13 cellular contexts compared by ENCODE assay signal in genomic region chr6:149946631-149947030, GRCh38. TPM values are rescaled to one million over a fixed set of nuclear protein-coding genes. Genes with fewer than 3 reads are reported as not detected.
"Had no signal": no experiment of that assay in that cellular context is flagged by ENCODE, and none has a peak within 500 bp of the region (broad histone marks: within the 10 kb centered on the region; RNA-seq: fewer than 3 reads in every experiment).

No MANE protein-coding gene starts in this region.

RNA-seq across cellular contexts. Expression of gene ULBP2, which starts 4.8 kb away (rescaled TPM):
- total RNA-seq: naive thymus-derived CD8-positive, alpha-beta T cell; progenitor cell of endocrine pancreas; spleen; transverse colon had no signal

RNA-seq across cellular contexts. Expression of gene ULBP1, which starts 17.1 kb away (rescaled TPM):
- total RNA-seq: transverse colon, uterus had no signal
- polyA plus RNA-seq: naive thymus-derived CD8-positive, alpha-beta T cell had no signal

RNA-seq across cellular contexts. Expression of gene RAET1G, which starts 23.7 kb away (rescaled TPM):
- total RNA-seq: naive thymus-derived CD8-positive, alpha-beta T cell; neural crest cell; progenitor cell of endocrine pancreas; right lobe of liver; testis; transverse colon had no signal
- polyA plus RNA-seq: naive thymus-derived CD8-positive, alpha-beta T cell had no signal

RNA-seq across cellular contexts. Expression of gene RAET1E, which starts 48.7 kb away (rescaled TPM):
- total RNA-seq: naive thymus-derived CD8-positive, alpha-beta T cell; natural killer cell treated with Interleukin-12 subunit alpha and Interleukin-12 subunit beta and Interleukin-15 and Interleukin-18, amount 100 ng/mL, for 72 hours; neural crest cell; osteocyte; progenitor cell of endocrine pancreas; renal cortical epithelial cell; right lobe of liver; smooth muscle cell; transverse colon had no signal
- polyA plus RNA-seq: naive thymus-derived CD8-positive, alpha-beta T cell; pancreas; smooth muscle cell had no signal
